In genomic region chr7:93178213-93178612, GRCh38 we compare ENCODE assay signal across 1 cellular context.
TF ChIP-seq lines count a peak whose summit lies in the region.

No MANE protein-coding gene starts in this region.

TF ChIP-seq in K562, 482 proteins besides CTCF, POLR2A, EP300 and RAD21:
- TF ChIP-seq DEAF1 (CRISPR knock-in tag; IDR thresholded peaks at IDR 0.05) (peak; percentile 42; the same call in 1 of the 2 replicates), SMC3 (conservative IDR thresholded peaks at IDR 0.05; ENCODE audit: insufficient read depth, low read depth, low read length) (0 out of 2 replicates have a peak, but pooled peaks have one; percentile 19), ZNF23 (CRISPR knock-in tag; IDR thresholded peaks at IDR 0.05) (no peak), ATF1 (CRISPR knock-in tag; IDR thresholded peaks at IDR 0.05) (no peak), ATF1 (tag; IDR thresholded peaks at IDR 0.05) (peak; percentile 21; the same call in 1 of the 2 replicates), NCOR1 (IDR thresholded peaks at IDR 0.05) (0 out of 2 replicates have a peak, but pooled peaks have one; percentile 7)
